Comparison of ENCODE assay signal across 26 cellular contexts in the genomic region with DNA sequence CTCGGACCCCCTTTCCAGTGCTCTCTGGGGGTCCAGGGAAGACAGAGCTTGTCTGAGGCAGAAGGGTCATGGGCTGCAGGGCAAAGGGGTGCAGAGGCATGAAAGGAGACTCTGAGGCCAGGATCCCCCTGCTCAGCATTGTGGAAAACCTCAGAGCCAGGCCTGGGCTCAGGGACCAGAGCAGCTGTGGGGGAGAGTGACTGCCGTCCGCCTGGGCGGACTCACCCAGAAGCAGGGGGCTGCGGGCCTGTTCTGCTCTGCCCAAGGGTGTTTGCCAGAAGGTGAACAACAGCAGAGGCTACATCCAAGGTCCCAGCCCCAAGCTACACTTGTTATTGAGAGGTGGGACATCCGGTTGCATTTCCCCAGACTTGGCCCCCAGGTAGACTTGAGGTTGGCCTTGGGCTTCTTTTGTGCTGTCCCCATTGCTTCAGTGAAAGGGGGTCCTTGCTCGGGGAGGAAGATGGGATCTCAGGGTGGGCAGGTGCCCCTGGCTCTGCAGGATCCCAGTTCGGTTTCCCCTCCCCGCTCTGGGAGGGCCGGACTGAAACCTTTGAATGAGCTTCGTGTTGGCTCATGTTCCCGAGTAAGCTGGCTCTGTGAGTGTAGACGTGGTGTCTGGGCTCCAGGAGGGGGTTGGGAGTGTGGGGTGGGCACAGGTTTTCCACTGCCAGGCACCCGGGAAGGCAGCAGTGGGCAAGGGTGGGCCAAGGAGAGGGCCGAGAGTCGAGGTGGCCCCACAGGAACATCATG.
DNase-seq lines count a peak whose midpoint lies in the region; ATAC-seq, FAIRE-seq and TF ChIP-seq lines count a peak whose summit lies in the region.
"Had no signal": no experiment of that assay in that cellular context is flagged by ENCODE, and none has a peak within 500 bp of the region (broad histone marks: within the 10 kb centered on the region; RNA-seq: fewer than 3 reads in every experiment).

No MANE protein-coding gene starts in this region.

- TF ChIP-seq CTCF in A549 (IDR thresholded peaks at IDR 0.05) (no peak), esophagus squamous epithelium (IDR thresholded peaks at IDR 0.05) (no peak), prostate gland (IDR thresholded peaks at IDR 0.05) (no peak), dorsolateral prefrontal cortex (IDR thresholded peaks at IDR 0.05 in 54 of 56, conservative IDR thresholded peaks at IDR 0.05 in 2 of 56; ENCODE audit: low read depth in 1 of 56, partially characterized antibody in 56 of 56) (no peak)

- H3K36me3 ChIP-seq in NT2/D1 (ENCODE audit: insufficient read depth, insufficient read length, low read length): peaks cover 95% of the 10 kb centered on the region
- no peaks in the 10 kb centered on the region for H3K36me3 ChIP-seq in esophagus squamous epithelium
- no peaks in the 10 kb centered on the region for H3K36me3 ChIP-seq in prostate gland
- H3K36me3 ChIP-seq: neural progenitor cell, upper lobe of left lung had no signal

- TF ChIP-seq EP300 in A549 (IDR thresholded peaks at IDR 0.05): no peak

- H3K9ac ChIP-seq in NT2/D1 (ENCODE audit: insufficient read length, low read depth): peak overlapping the region; percentile 25
- H3K9ac ChIP-seq: BLaER1, neural progenitor cell had no signal

- FAIRE-seq in A549 (lab: Jason Lieb, UNC): no peak
- FAIRE-seq: endothelial cell of umbilical vein had no signal

- POLR2A ChIA-PET in A549 (lab: Yijun Ruan, JAX): no interaction called here

- H3K27ac ChIP-seq in A549 (peak overlapping the region in 1 of 2 experiments; percentile 70; a peak in 3 of 6 replicates), esophagus squamous epithelium (peak overlapping the region in 3 of 4 donors; percentile 24 to 74 (median 57)), prostate gland (peak overlapping the region; percentile 47 to 48), dorsolateral prefrontal cortex (no peak overlapping the region)
- H3K27ac ChIP-seq: BLaER1, neural progenitor cell, PC-9, SJSA1 had no signal

- H3K4me2 ChIP-seq in A549: peak overlapping the region; percentile 22; the same call in 1 of the 3 replicates
- H3K4me2 ChIP-seq: BLaER1, neural progenitor cell, PC-9 had no signal

- WGBS in A549 (ENCODE audit: missing lambda C conversion rate): 86% methylated on average over 10 of the region's 16 CpGs
- WGBS in esophagus squamous epithelium, 2 donors: 71 to 100% methylated on average over 1 to 5 of the region's 16 CpGs
- 52% methylated on average over 16 of the region's 16 CpGs for WGBS in prostate gland

- no peaks in the 10 kb centered on the region for H3K27me3 ChIP-seq in NT2/D1 (ENCODE audit: insufficient read depth, insufficient read length)
- H3K27me3 ChIP-seq in esophagus squamous epithelium: peaks cover 0 to 8% (median 0%) of the 10 kb centered on the region in 4 donors
- no peaks in the 10 kb centered on the region for H3K27me3 ChIP-seq in prostate gland (replicated peaks; ENCODE audit: insufficient read depth)
- H3K27me3 ChIP-seq in dorsolateral prefrontal cortex: no peaks in the 10 kb centered on the region
- H3K27me3 ChIP-seq: BLaER1, neural progenitor cell, SJSA1, upper lobe of left lung had no signal

- DNase-seq in A549 (ENCODE audit: low read depth in 1 of 2, low spot score in 1 of 2) (no peak), NT2/D1 (ENCODE audit: low read depth, low spot score) (no peak), esophagus squamous epithelium (lab: John Stamatoyannopoulos, UW) (no peak), prostate gland (ENCODE audit: low spot score) (no peak), T-helper 9 cell (no peak), dorsolateral prefrontal cortex (no peak)
- DNase-seq in stimulated activated CD8-positive, alpha-beta memory T cell treated with anti-CD3 and anti-CD28 coated beads, Interleukin-4, amount 100 ng/mL, for 48 hours: no peak
- DNase-seq: activated CD8-positive, alpha-beta T cell treated with anti-CD3 and anti-CD28 coated beads for 36 hours; activated gamma-delta T cell; activated T-cell treated with anti-CD3 and anti-CD28 coated beads for 4 hours; cerebellar nuclear complex; Kasumi-1; mammary epithelial cell; NCI-H146; NCI-H510A treated with DMSO at 0.1 percent for 48 hours; NK-92 treated with Interleukin-12 subunit alpha and Interleukin-12 subunit beta, amount 100 ng/mL, for 24 hours; PC-9; stimulated activated CD4-positive, alpha-beta T cell treated with anti-CD3 and anti-CD28 coated beads, Interleukin-1b, Interleukin-23, amount 100 ng/mL, for 48 hours; T-helper 1 cell had no signal

- CTCF ChIA-PET in A549 (lab: Yijun Ruan, JAX): interaction anchor here (1.4 to 6.0 kb wide), 4 partner anchors 13 to 285 kb away, joined by 4 to 39 read pairs (median 16); no protein-coding TSS in a partner anchor

- peaks cover 17% of the 10 kb centered on the region for H3K4me1 ChIP-seq in A549
- H3K4me1 ChIP-seq in NT2/D1 (ENCODE audit: insufficient read depth, insufficient read length): peaks cover 10% of the 10 kb centered on the region
- H3K4me1 ChIP-seq in esophagus squamous epithelium: peaks cover 0 to 62% (median 23%) of the 10 kb centered on the region in 3 donors
- no peaks in the 10 kb centered on the region for H3K4me1 ChIP-seq in prostate gland (replicated peaks)
- H3K4me1 ChIP-seq: neural progenitor cell had no signal

- TF ChIP-seq POLR2A in A549 (IDR thresholded peaks at IDR 0.05; ENCODE audit: low read length) (no peak), esophagus squamous epithelium (IDR thresholded peaks at IDR 0.05) (no peak), prostate gland (IDR thresholded peaks at IDR 0.05) (no peak)

- TF ChIP-seq RAD21 in A549 (conservative IDR thresholded peaks at IDR 0.05 in 1 of 2, IDR thresholded peaks at IDR 0.05 in 1 of 2): no peak

- ATAC-seq in A549 (no peak), GM21381 (IDR thresholded peaks at IDR 0.05; ENCODE audit: unreplicated experiment) (no peak)
- ATAC-seq: activated CD8-positive, alpha-beta T cell treated with anti-CD3 and anti-CD28 coated beads for 36 hours had no signal

- H3K4me3 ChIP-seq in A549: no peak overlapping the region
- H3K4me3 ChIP-seq in NT2/D1 (ENCODE audit: insufficient read length, low read depth): no peak overlapping the region
- H3K4me3 ChIP-seq in esophagus squamous epithelium: no peak overlapping the region
- no peak overlapping the region for H3K4me3 ChIP-seq in prostate gland
- no peak overlapping the region for H3K4me3 ChIP-seq in dorsolateral prefrontal cortex
- H3K4me3 ChIP-seq: BLaER1, neural progenitor cell, PC-9, SJSA1, skin epidermis, upper lobe of left lung had no signal

- H3K9me3 ChIP-seq in A549 (no peaks in the 10 kb centered on the region), NT2/D1 (ENCODE audit: insufficient read depth, low read length) (no peaks in the 10 kb centered on the region), esophagus squamous epithelium (no peaks in the 10 kb centered on the region), prostate gland (no peaks in the 10 kb centered on the region)
- H3K9me3 ChIP-seq: BLaER1, SJSA1, upper lobe of left lung had no signal

- intact Hi-C loops in esophagus squamous epithelium (cut with DNase I): loop anchor here (10.0 kb wide), 1 partner anchor 279 kb away; no protein-coding TSS in a partner anchor
- intact Hi-C loops in prostate gland (cut with DNase I): loop anchor here (2.0 to 5.0 kb wide), 3 partner anchors 27 to 91 kb away; a partner anchor contains a TSS
- intact Hi-C loops in dorsolateral prefrontal cortex (cut with DNase I): loop anchor here (2.0 to 10.0 kb wide), 2 partner anchors 31 to 559 kb away; no protein-coding TSS in a partner anchor

TF ChIP-seq in A549, 52 proteins besides CTCF, POLR2A, EP300 and RAD21:
- TF ChIP-seq GATA3 (IDR thresholded peaks at IDR 0.05; ENCODE audit: borderline replicate concordance) (no peak), MAZ (IDR thresholded peaks at IDR 0.05; ENCODE audit: borderline replicate concordance, low read depth, low read length) (no peak), FOSB (CRISPR knock-in tag; IDR thresholded peaks at IDR 0.05) (no peak), PHF8 (IDR thresholded peaks at IDR 0.05; ENCODE audit: borderline replicate concordance, low read depth) (no peak)
- TF ChIP-seq, protein P1, sequence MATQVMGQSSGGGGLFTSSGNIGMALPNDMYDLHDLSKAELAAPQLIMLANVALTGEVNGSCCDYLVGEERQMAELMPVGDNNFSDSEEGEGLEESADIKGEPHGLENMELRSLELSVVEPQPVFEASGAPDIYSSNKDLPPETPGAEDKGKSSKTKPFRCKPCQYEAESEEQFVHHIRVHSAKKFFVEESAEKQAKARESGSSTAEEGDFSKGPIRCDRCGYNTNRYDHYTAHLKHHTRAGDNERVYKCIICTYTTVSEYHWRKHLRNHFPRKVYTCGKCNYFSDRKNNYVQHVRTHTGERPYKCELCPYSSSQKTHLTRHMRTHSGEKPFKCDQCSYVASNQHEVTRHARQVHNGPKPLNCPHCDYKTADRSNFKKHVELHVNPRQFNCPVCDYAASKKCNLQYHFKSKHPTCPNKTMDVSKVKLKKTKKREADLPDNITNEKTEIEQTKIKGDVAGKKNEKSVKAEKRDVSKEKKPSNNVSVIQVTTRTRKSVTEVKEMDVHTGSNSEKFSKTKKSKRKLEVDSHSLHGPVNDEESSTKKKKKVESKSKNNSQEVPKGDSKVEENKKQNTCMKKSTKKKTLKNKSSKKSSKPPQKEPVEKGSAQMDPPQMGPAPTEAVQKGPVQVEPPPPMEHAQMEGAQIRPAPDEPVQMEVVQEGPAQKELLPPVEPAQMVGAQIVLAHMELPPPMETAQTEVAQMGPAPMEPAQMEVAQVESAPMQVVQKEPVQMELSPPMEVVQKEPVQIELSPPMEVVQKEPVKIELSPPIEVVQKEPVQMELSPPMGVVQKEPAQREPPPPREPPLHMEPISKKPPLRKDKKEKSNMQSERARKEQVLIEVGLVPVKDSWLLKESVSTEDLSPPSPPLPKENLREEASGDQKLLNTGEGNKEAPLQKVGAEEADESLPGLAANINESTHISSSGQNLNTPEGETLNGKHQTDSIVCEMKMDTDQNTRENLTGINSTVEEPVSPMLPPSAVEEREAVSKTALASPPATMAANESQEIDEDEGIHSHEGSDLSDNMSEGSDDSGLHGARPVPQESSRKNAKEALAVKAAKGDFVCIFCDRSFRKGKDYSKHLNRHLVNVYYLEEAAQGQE (IDR thresholded peaks at IDR 0.05): no peak
TF ChIP-seq in A549: peak in this region for 0.

Comparison
In these comparisons a context has a peak if more than half of its experiments do, and no peak if none do; other contexts are left out.
1. H3K27ac ChIP-seq: peak in esophagus squamous epithelium (3 of 4) and prostate gland (2 of 2); none in dorsolateral prefrontal cortex (0 of 59).